1 cellular context compared by ENCODE assay signal in the genomic region with DNA sequence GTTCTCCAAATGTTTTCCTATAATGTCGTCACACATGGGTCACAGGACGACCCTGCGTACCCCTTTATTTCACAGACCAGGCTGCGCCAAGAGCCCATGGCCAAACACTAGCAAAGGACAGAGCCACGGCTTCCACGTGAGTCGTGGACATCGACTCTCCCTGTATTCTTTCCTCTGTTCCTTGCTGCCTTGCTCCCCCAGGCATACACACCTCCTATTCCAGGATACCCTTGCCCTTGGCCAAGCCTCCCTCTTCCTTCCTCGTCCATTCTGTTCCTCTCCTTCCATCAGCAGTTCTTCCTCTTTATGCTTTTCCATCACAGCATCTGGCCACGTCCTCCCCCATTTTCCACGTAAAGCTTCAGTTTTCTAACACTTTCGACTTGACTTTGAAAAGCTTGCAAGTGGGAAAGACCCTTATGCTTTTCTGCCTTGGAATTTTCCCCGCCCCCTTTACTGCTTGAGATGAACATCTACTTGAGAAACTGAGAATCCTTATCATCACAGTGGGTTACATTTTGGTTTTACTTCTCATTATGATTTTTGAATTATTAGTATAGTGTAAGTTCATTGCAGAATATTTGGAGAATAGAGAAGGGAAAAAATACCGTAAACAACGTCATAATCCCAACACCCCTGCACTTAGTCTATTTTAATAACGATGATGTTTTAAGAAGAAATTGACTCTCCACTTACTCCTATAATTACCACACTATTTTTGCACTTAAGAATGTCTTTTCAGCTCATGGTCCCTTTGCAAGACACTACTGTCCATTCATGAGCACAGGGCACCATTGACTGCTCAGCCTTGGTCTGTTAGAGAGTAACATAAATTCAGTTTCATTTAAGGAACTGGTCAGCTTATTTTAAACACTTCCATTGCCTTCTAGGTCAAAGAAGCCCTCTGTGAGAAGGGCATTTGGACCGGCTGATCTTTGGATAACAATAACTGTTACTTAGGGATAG.
TF ChIP-seq lines count a peak whose summit lies in the region.

No MANE protein-coding gene starts in this region.

TF ChIP-seq in H1, 55 proteins besides CTCF, POLR2A, EP300 and RAD21:
- TF ChIP-seq CREB1 (IDR thresholded peaks at IDR 0.05) (no peak), GABPA (IDR thresholded peaks at IDR 0.05; ENCODE audit: borderline replicate concordance, insufficient read depth, low read length) (no peak)
TF ChIP-seq in H1: peak in this region for 0.
